2 cellular contexts compared by ENCODE assay signal in the genomic region with DNA sequence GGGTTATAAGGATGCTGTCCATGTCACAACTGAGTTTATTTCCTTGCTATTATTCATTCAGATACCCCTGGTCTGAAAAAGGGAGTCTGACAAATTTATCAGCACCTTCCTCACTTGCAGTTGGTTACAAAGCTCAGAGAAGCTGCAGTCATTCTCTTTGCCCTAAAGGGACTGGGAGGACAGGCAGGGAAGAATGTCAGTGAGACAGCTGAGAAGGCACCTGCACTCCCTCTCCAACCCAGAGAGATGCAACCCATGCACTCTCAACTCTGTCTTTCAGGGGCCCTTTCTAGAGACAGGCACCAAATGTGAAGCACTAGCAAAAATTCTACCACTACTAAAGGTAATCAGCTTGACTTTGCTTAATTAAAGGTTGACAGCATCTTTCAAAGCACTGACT.
TF ChIP-seq lines count a peak whose summit lies in the region.

No MANE protein-coding gene starts in this region.

TF ChIP-seq in GM23338, 12 proteins besides CTCF, POLR2A, EP300 and RAD21:
- TF ChIP-seq, protein P1, sequence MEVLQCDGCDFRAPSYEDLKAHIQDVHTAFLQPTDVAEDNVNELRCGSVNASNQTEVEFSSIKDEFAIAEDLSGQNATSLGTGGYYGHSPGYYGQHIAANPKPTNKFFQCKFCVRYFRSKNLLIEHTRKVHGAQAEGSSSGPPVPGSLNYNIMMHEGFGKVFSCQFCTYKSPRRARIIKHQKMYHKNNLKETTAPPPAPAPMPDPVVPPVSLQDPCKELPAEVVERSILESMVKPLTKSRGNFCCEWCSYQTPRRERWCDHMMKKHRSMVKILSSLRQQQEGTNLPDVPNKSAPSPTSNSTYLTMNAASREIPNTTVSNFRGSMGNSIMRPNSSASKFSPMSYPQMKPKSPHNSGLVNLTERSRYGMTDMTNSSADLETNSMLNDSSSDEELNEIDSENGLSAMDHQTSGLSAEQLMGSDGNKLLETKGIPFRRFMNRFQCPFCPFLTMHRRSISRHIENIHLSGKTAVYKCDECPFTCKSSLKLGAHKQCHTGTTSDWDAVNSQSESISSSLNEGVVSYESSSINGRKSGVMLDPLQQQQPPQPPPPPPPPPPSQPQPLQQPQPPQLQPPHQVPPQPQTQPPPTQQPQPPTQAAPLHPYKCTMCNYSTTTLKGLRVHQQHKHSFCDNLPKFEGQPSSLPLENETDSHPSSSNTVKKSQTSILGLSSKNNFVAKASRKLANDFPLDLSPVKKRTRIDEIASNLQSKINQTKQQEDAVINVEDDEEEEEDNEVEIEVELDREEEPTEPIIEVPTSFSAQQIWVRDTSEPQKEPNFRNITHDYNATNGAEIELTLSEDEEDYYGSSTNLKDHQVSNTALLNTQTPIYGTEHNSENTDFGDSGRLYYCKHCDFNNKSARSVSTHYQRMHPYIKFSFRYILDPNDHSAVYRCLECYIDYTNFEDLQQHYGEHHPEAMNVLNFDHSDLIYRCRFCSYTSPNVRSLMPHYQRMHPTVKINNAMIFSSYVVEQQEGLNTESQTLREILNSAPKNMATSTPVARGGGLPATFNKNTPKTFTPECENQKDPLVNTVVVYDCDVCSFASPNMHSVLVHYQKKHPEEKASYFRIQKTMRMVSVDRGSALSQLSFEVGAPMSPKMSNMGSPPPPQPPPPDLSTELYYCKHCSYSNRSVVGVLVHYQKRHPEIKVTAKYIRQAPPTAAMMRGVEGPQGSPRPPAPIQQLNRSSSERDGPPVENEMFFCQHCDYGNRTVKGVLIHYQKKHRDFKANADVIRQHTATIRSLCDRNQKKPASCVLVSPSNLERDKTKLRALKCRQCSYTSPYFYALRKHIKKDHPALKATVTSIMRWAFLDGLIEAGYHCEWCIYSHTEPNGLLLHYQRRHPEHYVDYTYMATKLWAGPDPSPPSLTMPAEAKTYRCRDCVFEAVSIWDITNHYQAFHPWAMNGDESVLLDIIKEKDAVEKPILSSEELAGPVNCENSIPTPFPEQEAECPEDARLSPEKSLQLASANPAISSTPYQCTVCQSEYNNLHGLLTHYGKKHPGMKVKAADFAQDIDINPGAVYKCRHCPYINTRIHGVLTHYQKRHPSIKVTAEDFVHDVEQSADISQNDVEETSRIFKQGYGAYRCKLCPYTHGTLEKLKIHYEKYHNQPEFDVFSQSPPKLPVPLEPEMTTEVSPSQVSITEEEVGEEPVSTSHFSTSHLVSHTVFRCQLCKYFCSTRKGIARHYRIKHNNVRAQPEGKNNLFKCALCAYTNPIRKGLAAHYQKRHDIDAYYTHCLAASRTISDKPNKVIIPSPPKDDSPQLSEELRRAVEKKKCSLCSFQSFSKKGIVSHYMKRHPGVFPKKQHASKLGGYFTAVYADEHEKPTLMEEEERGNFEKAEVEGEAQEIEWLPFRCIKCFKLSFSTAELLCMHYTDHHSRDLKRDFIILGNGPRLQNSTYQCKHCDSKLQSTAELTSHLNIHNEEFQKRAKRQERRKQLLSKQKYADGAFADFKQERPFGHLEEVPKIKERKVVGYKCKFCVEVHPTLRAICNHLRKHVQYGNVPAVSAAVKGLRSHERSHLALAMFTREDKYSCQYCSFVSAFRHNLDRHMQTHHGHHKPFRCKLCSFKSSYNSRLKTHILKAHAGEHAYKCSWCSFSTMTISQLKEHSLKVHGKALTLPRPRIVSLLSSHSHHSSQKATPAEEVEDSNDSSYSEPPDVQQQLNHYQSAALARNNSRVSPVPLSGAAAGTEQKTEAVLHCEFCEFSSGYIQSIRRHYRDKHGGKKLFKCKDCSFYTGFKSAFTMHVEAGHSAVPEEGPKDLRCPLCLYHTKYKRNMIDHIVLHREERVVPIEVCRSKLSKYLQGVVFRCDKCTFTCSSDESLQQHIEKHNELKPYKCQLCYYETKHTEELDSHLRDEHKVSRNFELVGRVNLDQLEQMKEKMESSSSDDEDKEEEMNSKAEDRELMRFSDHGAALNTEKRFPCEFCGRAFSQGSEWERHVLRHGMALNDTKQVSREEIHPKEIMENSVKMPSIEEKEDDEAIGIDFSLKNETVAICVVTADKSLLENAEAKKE (CRISPR knock-in tag; IDR thresholded peaks at IDR 0.05) = no peak
- no peak for TF ChIP-seq NANOG (IDR thresholded peaks at IDR 0.05; ENCODE audit: borderline replicate concordance)
- TF ChIP-seq, protein P2, sequence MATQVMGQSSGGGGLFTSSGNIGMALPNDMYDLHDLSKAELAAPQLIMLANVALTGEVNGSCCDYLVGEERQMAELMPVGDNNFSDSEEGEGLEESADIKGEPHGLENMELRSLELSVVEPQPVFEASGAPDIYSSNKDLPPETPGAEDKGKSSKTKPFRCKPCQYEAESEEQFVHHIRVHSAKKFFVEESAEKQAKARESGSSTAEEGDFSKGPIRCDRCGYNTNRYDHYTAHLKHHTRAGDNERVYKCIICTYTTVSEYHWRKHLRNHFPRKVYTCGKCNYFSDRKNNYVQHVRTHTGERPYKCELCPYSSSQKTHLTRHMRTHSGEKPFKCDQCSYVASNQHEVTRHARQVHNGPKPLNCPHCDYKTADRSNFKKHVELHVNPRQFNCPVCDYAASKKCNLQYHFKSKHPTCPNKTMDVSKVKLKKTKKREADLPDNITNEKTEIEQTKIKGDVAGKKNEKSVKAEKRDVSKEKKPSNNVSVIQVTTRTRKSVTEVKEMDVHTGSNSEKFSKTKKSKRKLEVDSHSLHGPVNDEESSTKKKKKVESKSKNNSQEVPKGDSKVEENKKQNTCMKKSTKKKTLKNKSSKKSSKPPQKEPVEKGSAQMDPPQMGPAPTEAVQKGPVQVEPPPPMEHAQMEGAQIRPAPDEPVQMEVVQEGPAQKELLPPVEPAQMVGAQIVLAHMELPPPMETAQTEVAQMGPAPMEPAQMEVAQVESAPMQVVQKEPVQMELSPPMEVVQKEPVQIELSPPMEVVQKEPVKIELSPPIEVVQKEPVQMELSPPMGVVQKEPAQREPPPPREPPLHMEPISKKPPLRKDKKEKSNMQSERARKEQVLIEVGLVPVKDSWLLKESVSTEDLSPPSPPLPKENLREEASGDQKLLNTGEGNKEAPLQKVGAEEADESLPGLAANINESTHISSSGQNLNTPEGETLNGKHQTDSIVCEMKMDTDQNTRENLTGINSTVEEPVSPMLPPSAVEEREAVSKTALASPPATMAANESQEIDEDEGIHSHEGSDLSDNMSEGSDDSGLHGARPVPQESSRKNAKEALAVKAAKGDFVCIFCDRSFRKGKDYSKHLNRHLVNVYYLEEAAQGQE (IDR thresholded peaks at IDR 0.05; ENCODE audit: unreplicated experiment) = no peak
- no peak for TF ChIP-seq JUNB (IDR thresholded peaks at IDR 0.05; ENCODE audit: unreplicated experiment)
- TF ChIP-seq, protein P3, sequence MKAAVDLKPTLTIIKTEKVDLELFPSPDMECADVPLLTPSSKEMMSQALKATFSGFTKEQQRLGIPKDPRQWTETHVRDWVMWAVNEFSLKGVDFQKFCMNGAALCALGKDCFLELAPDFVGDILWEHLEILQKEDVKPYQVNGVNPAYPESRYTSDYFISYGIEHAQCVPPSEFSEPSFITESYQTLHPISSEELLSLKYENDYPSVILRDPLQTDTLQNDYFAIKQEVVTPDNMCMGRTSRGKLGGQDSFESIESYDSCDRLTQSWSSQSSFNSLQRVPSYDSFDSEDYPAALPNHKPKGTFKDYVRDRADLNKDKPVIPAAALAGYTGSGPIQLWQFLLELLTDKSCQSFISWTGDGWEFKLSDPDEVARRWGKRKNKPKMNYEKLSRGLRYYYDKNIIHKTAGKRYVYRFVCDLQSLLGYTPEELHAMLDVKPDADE (IDR thresholded peaks at IDR 0.05) = no peak
- no peak for TF ChIP-seq ZNF331 (CRISPR knock-in tag; IDR thresholded peaks at IDR 0.05; ENCODE audit: low read depth)
- no peak for TF ChIP-seq CREB1 (CRISPR knock-in tag; IDR thresholded peaks at IDR 0.05; ENCODE audit: low read depth)
- TF ChIP-seq STAT1 (IDR thresholded peaks at IDR 0.05; ENCODE audit: unreplicated experiment) = no peak

TF ChIP-seq in endothelial cell of umbilical vein, 7 proteins besides CTCF, POLR2A, EP300 and RAD21 (continued from another document):
- no peak for TF ChIP-seq EZH2 (IDR thresholded peaks at IDR 0.05; ENCODE audit: borderline replicate concordance, low read depth, low read length, severe bottlenecking)
- TF ChIP-seq MYC (IDR thresholded peaks at IDR 0.05; ENCODE audit: low read depth, low read length) = no peak
- no peak for TF ChIP-seq FOS (IDR thresholded peaks at IDR 0.05; ENCODE audit: borderline replicate concordance, insufficient read depth, low read length)
TF ChIP-seq in endothelial cell of umbilical vein: peak in this region for 0.
